21 cellular contexts compared by ENCODE assay signal in the genomic region with DNA sequence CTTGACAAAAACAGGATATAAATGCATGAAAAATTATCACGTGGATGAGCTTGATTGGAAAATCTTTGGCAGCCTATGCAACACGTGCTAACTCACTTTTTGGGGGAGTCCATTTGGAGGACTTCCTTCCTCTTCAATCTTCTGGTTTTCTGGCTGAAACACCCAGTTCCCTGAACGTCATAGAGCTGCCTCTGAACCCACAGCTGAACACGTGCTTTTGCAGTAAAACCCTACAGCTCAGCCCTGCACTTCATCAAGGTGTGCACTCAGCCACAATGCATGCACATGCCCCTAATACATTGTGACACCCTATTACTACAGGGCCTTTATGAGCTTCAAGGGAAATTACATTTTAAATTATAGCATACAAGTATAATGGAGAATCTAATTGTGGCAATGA.
"Had no signal": no experiment of that assay in that cellular context is flagged by ENCODE, and none has a peak within 500 bp of the region (broad histone marks: within the 10 kb centered on the region; RNA-seq: fewer than 3 reads in every experiment).

No MANE protein-coding gene starts in this region.

- DNase-seq: activated CD4-positive, alpha-beta memory T cell treated with anti-CD3 and anti-CD28 coated beads, Interleukin-2, amount 10 ng/mL, durations not matched to agents 7 days and 5 days; activated CD4-positive, alpha-beta T cell treated with anti-CD3 and anti-CD28 coated beads, Interleukin-2, amount 10 ng/mL, durations not matched to agents 7 days and 5 days; activated CD4-positive, CD25-positive, alpha-beta regulatory T cell; activated gamma-delta T cell; activated naive CD4-positive, alpha-beta T cell treated with anti-CD3 and anti-CD28 coated beads for 36 hours; activated T-cell treated with anti-CD3 and anti-CD28 coated beads for 4 hours; activated T-cell treated with anti-CD3 and anti-CD28 coated beads, Interleukin-2, amount 50 U/mL, for 48 hours; amygdala; cortex of kidney; MG63; NCI-H1105; NCI-H1694; NCI-H2029; NCI-H446; NCI-H524 treated with DMSO at 0.1 percent for 48 hours; T-helper 1 cell had no signal

- H3K9ac ChIP-seq: KMS-11 had no signal

- H3K4me3 ChIP-seq: MG63, SK-N-MC had no signal

- H3K27ac ChIP-seq: KMS-11, SK-N-MC, VCaP had no signal

- H3K9me3 ChIP-seq: MG63 had no signal

- H3K36me3 ChIP-seq: MG63 had no signal

- H3K4me2 ChIP-seq: KMS-11 had no signal

- H3K27me3 ChIP-seq: MG63 had no signal

- ATAC-seq: activated T-helper 17 cell treated with anti-CD3 and anti-CD28 coated beads, Interleukin-2, amount 50 U/mL, for 72 hours; Right ventricle myocardium inferior had no signal
